Comparison of ENCODE assay signal across 16 cellular contexts in genomic region chr15:81024891-81025290, GRCh38. TPM values are rescaled to one million over a fixed set of nuclear protein-coding genes. Genes with fewer than 3 reads are reported as not detected.
A peak's percentile ranks its signal among the peaks of the same experiment; 100 is the strongest.
DNase-seq lines count a peak whose midpoint lies in the region; ATAC-seq and TF ChIP-seq lines count a peak whose summit lies in the region.
"Had no signal": no experiment of that assay in that cellular context is flagged by ENCODE, and none has a peak within 500 bp of the region (broad histone marks: within the 10 kb centered on the region; RNA-seq: fewer than 3 reads in every experiment).

No MANE protein-coding gene starts in this region.

- intact Hi-C loops in left ventricle myocardium inferior (cut with micrococcal nuclease) (no loop called here), Right ventricle myocardium superior (cut with DNase I) (no loop called here), lower lobe of right lung (cut with DNase I) (no loop called here), ascending aorta (cut with DNase I) (no loop called here)

- TF ChIP-seq EP300 in upper lobe of left lung (IDR thresholded peaks at IDR 0.05): no peak

- H3K9me3 ChIP-seq in left ventricle myocardium inferior (replicated peaks) (no peaks in the 10 kb centered on the region), lower lobe of right lung (no peaks in the 10 kb centered on the region), upper lobe of left lung (no peaks in the 10 kb centered on the region), ascending aorta (no peaks in the 10 kb centered on the region)
- H3K9me3 ChIP-seq: SK-N-SH, vagina had no signal

- no peak for TF ChIP-seq POLR2A in upper lobe of left lung (IDR thresholded peaks at IDR 0.05)

- H3K36me3 ChIP-seq in left ventricle myocardium inferior: no peaks in the 10 kb centered on the region
- no peaks in the 10 kb centered on the region for H3K36me3 ChIP-seq in lower lobe of right lung
- H3K36me3 ChIP-seq in upper lobe of left lung: no peaks in the 10 kb centered on the region
- H3K36me3 ChIP-seq in ascending aorta: no peaks in the 10 kb centered on the region
- H3K36me3 ChIP-seq: vagina had no signal

- H3K27me3 ChIP-seq in left ventricle myocardium inferior (ENCODE audit: low read depth) (no peaks in the 10 kb centered on the region), lower lobe of right lung (ENCODE audit: low read depth) (no peaks in the 10 kb centered on the region), upper lobe of left lung (no peaks in the 10 kb centered on the region), ascending aorta (no peaks in the 10 kb centered on the region)
- H3K27me3 ChIP-seq: foreskin keratinocyte, vagina had no signal

- TF ChIP-seq CTCF in left ventricle myocardium inferior (IDR thresholded peaks at IDR 0.05; ENCODE audit: borderline replicate concordance) (no peak), lower lobe of right lung (IDR thresholded peaks at IDR 0.05) (no peak), upper lobe of left lung (IDR thresholded peaks at IDR 0.05) (no peak), ascending aorta (IDR thresholded peaks at IDR 0.05) (no peak)

- H3K27ac ChIP-seq in left ventricle myocardium inferior (replicated peaks): peak overlapping the region; percentile 79
- peak overlapping the region; percentile 66 for H3K27ac ChIP-seq in lower lobe of right lung
- H3K27ac ChIP-seq in upper lobe of left lung: peak overlapping the region; percentile 65 to 75 (median 72)
- peak overlapping the region in 1 of 2 donors; percentile 64 for H3K27ac ChIP-seq in ascending aorta
- H3K27ac ChIP-seq: epithelial cell of prostate, foreskin keratinocyte had no signal

- DNase-seq in left ventricle myocardium inferior: no peak
- no peak for DNase-seq in Right ventricle myocardium superior
- DNase-seq in amniotic epithelial cell (ENCODE audit: low read depth): peak; percentile 29
- DNase-seq in lower lobe of right lung: no peak
- no peak for DNase-seq in upper lobe of left lung
- no peak for DNase-seq in ascending aorta (ENCODE audit: low spot score in 2 of 2)
- no peak for DNase-seq in DMS153 treated with DMSO at 0.1 percent for 48 hours (lab: John Stamatoyannopoulos, UW; ENCODE audit: unreplicated experiment)
- DNase-seq: activated naive CD4-positive, alpha-beta T cell; central memory CD4-positive, alpha-beta T cell; foreskin keratinocyte; islet precursor cell; mammary epithelial cell; NCI-H1436 treated with DMSO at 0.1 percent for 48 hours; SK-N-SH had no signal

- H3K4me1 ChIP-seq in left ventricle myocardium inferior: peaks cover 62% of the 10 kb centered on the region
- H3K4me1 ChIP-seq in lower lobe of right lung: peaks cover 43% of the 10 kb centered on the region
- H3K4me1 ChIP-seq in upper lobe of left lung: peaks cover 8 to 36% (median 33%) of the 10 kb centered on the region in 4 donors
- H3K4me1 ChIP-seq in ascending aorta: no peaks in the 10 kb centered on the region

- 70 to 85% methylated on average over 9 of the region's 9 CpGs for WGBS in upper lobe of left lung, 2 donors

- H3K4me3 ChIP-seq in left ventricle myocardium inferior: no peak overlapping the region
- H3K4me3 ChIP-seq in lower lobe of right lung: no peak overlapping the region
- H3K4me3 ChIP-seq in upper lobe of left lung: no peak overlapping the region
- H3K4me3 ChIP-seq in ascending aorta: no peak overlapping the region
- H3K4me3 ChIP-seq: vagina had no signal

- ATAC-seq in Right ventricle myocardium superior (ENCODE audit: poor library complexity) (no peak), lower lobe of right lung (no peak), upper lobe of left lung (ENCODE audit: low FRiP score in 2 of 2) (no peak)
- ATAC-seq: foreskin keratinocyte had no signal

RNA-seq across cellular contexts. Expression of gene TLNRD1, which starts 24.2 kb away (rescaled TPM):
- 5.5 TPM for total RNA-seq in left ventricle myocardium inferior
- 6.1 TPM for total RNA-seq in Right ventricle myocardium superior
- total RNA-seq in lower lobe of right lung: 24.7 TPM
- total RNA-seq in upper lobe of left lung: 10 to 100 TPM; 23.0 to 55.7 (median 36.0) TPM
- total RNA-seq in ascending aorta: 59.3 TPM

RNA-seq across cellular contexts. Expression of gene MESD, which starts 35.3 kb away (rescaled TPM):
- 13.5 TPM for total RNA-seq in left ventricle myocardium inferior
- total RNA-seq in Right ventricle myocardium superior: 12.5 TPM
- total RNA-seq in lower lobe of right lung: 24.2 TPM
- total RNA-seq in upper lobe of left lung: 10 to 100 TPM; 18.2 to 35.6 (median 23.5) TPM
- total RNA-seq in ascending aorta: 6.4 TPM
